ENCODE assay signal across 12 cellular contexts in the genomic region with DNA sequence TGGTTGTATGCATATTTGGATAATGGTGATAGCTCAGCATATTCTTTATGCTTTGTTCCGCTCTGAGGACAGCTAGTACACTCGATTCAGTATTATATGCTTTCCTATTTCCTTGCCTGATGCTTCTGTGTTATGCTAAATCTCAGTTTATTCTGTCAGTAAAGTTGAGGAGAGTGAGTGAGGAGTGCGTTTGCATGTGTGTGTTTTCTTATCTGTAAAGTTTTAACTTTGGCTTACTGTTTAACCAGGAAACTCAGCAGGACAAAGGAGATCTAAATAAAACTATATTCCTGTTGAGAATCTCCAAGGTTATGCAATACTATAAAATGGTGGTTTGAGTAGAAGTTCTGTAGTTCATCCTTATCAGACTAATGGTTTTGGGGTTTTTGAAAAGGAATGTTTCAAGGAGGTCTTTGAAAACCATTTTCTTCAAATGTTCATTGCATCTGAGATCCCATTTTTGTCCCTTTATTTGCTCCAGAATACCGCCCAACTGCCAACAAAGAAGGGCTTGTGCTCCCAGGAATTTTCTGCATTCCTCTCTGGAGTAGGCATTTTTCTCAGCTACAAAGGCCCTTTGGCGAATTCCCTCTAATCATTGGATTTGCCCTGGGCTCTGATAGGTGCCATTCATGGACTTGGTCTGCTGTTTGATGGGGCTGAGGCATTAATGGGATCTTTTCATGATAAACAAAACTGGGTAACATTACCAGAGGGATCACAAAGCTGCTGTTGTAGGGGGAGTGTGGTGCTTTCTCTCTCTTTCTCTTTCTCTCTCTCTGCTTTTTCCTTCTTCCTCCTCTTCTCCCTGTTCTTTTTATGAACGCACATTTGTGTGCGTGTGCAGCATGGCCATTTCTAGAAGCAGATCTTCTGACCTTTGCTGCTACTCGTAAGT.
DNase-seq lines count a peak whose midpoint lies in the region; ATAC-seq and TF ChIP-seq lines count a peak whose summit lies in the region.
"Had no signal": no experiment of that assay in that cellular context is flagged by ENCODE, and none has a peak within 500 bp of the region (broad histone marks: within the 10 kb centered on the region; RNA-seq: fewer than 3 reads in every experiment).

No MANE protein-coding gene starts in this region.

- H3K27me3 ChIP-seq in HUES6 (ENCODE audit: control insufficient read depth, insufficient read depth, low read length) (no peaks in the 10 kb centered on the region), right lobe of liver (no peaks in the 10 kb centered on the region), transverse colon (no peaks in the 10 kb centered on the region)
- H3K27me3 ChIP-seq: breast epithelium, gastroesophageal sphincter had no signal

- no peaks in the 10 kb centered on the region for H3K9me3 Mint-ChIP-seq in chondrocyte (ENCODE audit: low read depth)

- peak overlapping the region; percentile 69 for H3K9ac ChIP-seq in HUES6 (ENCODE audit: low read length)

- intact Hi-C loops in right lobe of liver (cut with DNase I): no loop called here
- intact Hi-C loops in transverse colon (cut with DNase I; ENCODE audit: low total_unique reads): no loop called here

- H3K27ac Mint-ChIP-seq in chondrocyte (ENCODE audit: unreplicated experiment): peak overlapping the region; percentile 92

- 59% methylated on average over 8 of the region's 8 CpGs for WGBS in right lobe of liver (ENCODE audit: insufficient coverage, low coverage, low lambda C conversion rate, missing lambda C conversion rate)
- WGBS in transverse colon (ENCODE audit: low coverage in 1 of 2), 2 donors: 42 to 62% methylated on average over 5 to 8 of the region's 8 CpGs

- in situ Hi-C loops in transverse colon (cut with MboI; ENCODE audit: low pct_ligation_motif_present in 1 of 4, low pct_unique_long_range_greater_than_20kb in 1 of 4, low sequenced_read_pairs in 3 of 4): no loop called here

- no peaks in the 10 kb centered on the region for H3K36me3 ChIP-seq in HUES6 (ENCODE audit: control insufficient read depth, insufficient read depth, low read length)
- no peaks in the 10 kb centered on the region for H3K36me3 ChIP-seq in right lobe of liver
- no peaks in the 10 kb centered on the region for H3K36me3 ChIP-seq in transverse colon
- H3K36me3 ChIP-seq: breast epithelium, gastroesophageal sphincter had no signal

- TF ChIP-seq CTCF in chondrocyte (IDR thresholded peaks at IDR 0.05) (no peak), right lobe of liver (IDR thresholded peaks at IDR 0.05) (no peak), transverse colon (IDR thresholded peaks at IDR 0.05) (no peak)

- H3K27ac ChIP-seq in HUES6 (ENCODE audit: low read depth, low read length): peak overlapping the region; percentile 83
- H3K27ac ChIP-seq in right lobe of liver: no peak overlapping the region
- H3K27ac ChIP-seq in transverse colon: peak overlapping the region; percentile 75 to 81 (median 78)
- H3K27ac ChIP-seq: breast epithelium, gastroesophageal sphincter had no signal

- peak overlapping the region; percentile 40 for H3K4me3 Mint-ChIP-seq in chondrocyte (ENCODE audit: unreplicated experiment)

- H3K4me1 ChIP-seq in HUES6 (ENCODE audit: control insufficient read depth, insufficient read depth, low read length) (peaks cover 89% of the 10 kb centered on the region), right lobe of liver (peaks cover 0 to 8% (median 0%) of the 10 kb centered on the region in 4 donors), transverse colon (peaks cover 12 to 62% (median 37%) of the 10 kb centered on the region in 4 donors)

- no peak for TF ChIP-seq POLR2A in right lobe of liver (IDR thresholded peaks at IDR 0.05)
- TF ChIP-seq POLR2A in transverse colon (IDR thresholded peaks at IDR 0.05): no peak

- DNase-seq in chondrocyte (ENCODE audit: low spot score) (no peak), right lobe of liver (no peak), transverse colon (no peak), NCI-H2171 (lab: John Stamatoyannopoulos, UW) (no peak), amniotic stem cell (lab: John Stamatoyannopoulos, UW) (no peak)
- DNase-seq: DMS79 treated with DMSO at 0.1 percent for 48 hours, MV-4-11, T-helper 9 cell had no signal

- peaks cover 92% of the 10 kb centered on the region for H3K4me1 Mint-ChIP-seq in chondrocyte (ENCODE audit: low read depth)

- no peaks in the 10 kb centered on the region for H3K36me3 Mint-ChIP-seq in chondrocyte (ENCODE audit: low read depth)

- ATAC-seq in right lobe of liver (peak in 3 of 4 donors; percentile 29 to 39 (median 33)), HG03097 (IDR thresholded peaks at IDR 0.05; ENCODE audit: low FRiP score, unreplicated experiment) (no peak)
- ATAC-seq: gastroesophageal sphincter had no signal

- H3K9me3 ChIP-seq in HUES6 (ENCODE audit: control insufficient read depth, insufficient read depth, low read depth, low read length): no peaks in the 10 kb centered on the region
- H3K9me3 ChIP-seq in right lobe of liver: no peaks in the 10 kb centered on the region
- no peaks in the 10 kb centered on the region for H3K9me3 ChIP-seq in transverse colon
- H3K9me3 ChIP-seq: breast epithelium, gastroesophageal sphincter had no signal

- H3K4me3 ChIP-seq in HUES6 (ENCODE audit: low read depth, low read length): peak overlapping the region; percentile 28
- no peak overlapping the region for H3K4me3 ChIP-seq in right lobe of liver
- no peak overlapping the region for H3K4me3 ChIP-seq in transverse colon
- H3K4me3 ChIP-seq: breast epithelium, gastroesophageal sphincter had no signal

- H3K27me3 Mint-ChIP-seq in chondrocyte (ENCODE audit: low read depth): no peaks in the 10 kb centered on the region

- no peak for TF ChIP-seq EP300 in transverse colon (IDR thresholded peaks at IDR 0.05; ENCODE audit: low read depth)

Comparison
In these comparisons a context has a peak if more than half of its experiments do, and no peak if none do; other contexts are left out.
1. H3K27ac ChIP-seq: peak in HUES6 (single experiment) and transverse colon (4 of 4); none in right lobe of liver (0 of 3).